Comparison of ENCODE assay signal across 10 cellular contexts in genomic region chr5:35902032-35902681, GRCh38. TPM values are rescaled to one million over a fixed set of nuclear protein-coding genes. Genes with fewer than 3 reads are reported as not detected.
DNase-seq lines count a peak whose midpoint lies in the region; ATAC-seq, FAIRE-seq and TF ChIP-seq lines count a peak whose summit lies in the region.
"Had no signal": no experiment of that assay in that cellular context is flagged by ENCODE, and none has a peak within 500 bp of the region (broad histone marks: within the 10 kb centered on the region; RNA-seq: fewer than 3 reads in every experiment).

No MANE protein-coding gene starts in this region.

- TF ChIP-seq CTCF in epithelial cell of esophagus (IDR thresholded peaks at IDR 0.05; ENCODE audit: insufficient read depth, low read depth, low read length, missing control alignments) (no peak), body of pancreas (IDR thresholded peaks at IDR 0.05) (no peak)

- no peaks in the 10 kb centered on the region for H3K9me3 ChIP-seq in body of pancreas

- no peak for DNase-seq in GM12892 (ENCODE audit: insufficient read length)
- DNase-seq in epithelial cell of esophagus (ENCODE audit: low read depth) = peak; percentile 29
- no peak for DNase-seq in posterior cingulate gyrus
- DNase-seq in body of pancreas = no peak
- no peak for DNase-seq in stimulated activated CD4-positive, alpha-beta T cell treated with anti-CD3 and anti-CD28 coated beads, Interleukin-1b, Interleukin-23, amount 100 ng/mL, for 48 hours
- no peak for DNase-seq in pons (ENCODE audit: low spot score)
- DNase-seq: Karpas-422 had no signal

- no peaks in the 10 kb centered on the region for H3K4me1 ChIP-seq in body of pancreas

- no peaks in the 10 kb centered on the region for H3K27me3 ChIP-seq in body of pancreas

- H3K27ac ChIP-seq in body of pancreas = no peak overlapping the region

- ATAC-seq in GM21390 (IDR thresholded peaks at IDR 0.05; ENCODE audit: unreplicated experiment) = peak; percentile 61
- ATAC-seq in HG03469 (IDR thresholded peaks at IDR 0.05; ENCODE audit: unreplicated experiment) = peak; percentile 67
- no peak for ATAC-seq in body of pancreas

- FAIRE-seq in GM12892 (lab: Jason Lieb, UNC) = peak; percentile 98

- intact Hi-C loops in posterior cingulate gyrus (cut with DNase I) = no loop called here
- intact Hi-C loops in body of pancreas (cut with DNase I) = no loop called here

- no peaks in the 10 kb centered on the region for H3K36me3 ChIP-seq in body of pancreas (replicated peaks in 1 of 2; ENCODE audit: insufficient read depth in 1 of 2, low read depth in 2 of 2)

- TF ChIP-seq POLR2A in GM12892 (IDR thresholded peaks at IDR 0.05; ENCODE audit: low read depth, low read length) = no peak
- TF ChIP-seq POLR2A in body of pancreas (IDR thresholded peaks at IDR 0.05) = no peak

- 63 to 75% methylated on average over 2 of the region's 2 CpGs for WGBS in body of pancreas, 2 donors

- no peak overlapping the region for H3K4me3 ChIP-seq in epithelial cell of esophagus (ENCODE audit: low read length)
- H3K4me3 ChIP-seq in body of pancreas = no peak overlapping the region
- H3K4me3 ChIP-seq: lung had no signal

RNA-seq across cellular contexts. Expression of gene CAPSL, which starts 36.3 kb away (rescaled TPM):
- 0.49 TPM for polyA plus RNA-seq in GM12892 (2012; ENCODE audit: missing spikeins)
- total RNA-seq in body of pancreas = not detected

RNA-seq across cellular contexts. Expression of gene IL7R, which starts 45.5 kb away (rescaled TPM):
- 2.3 TPM for polyA plus RNA-seq in GM12892 (2012; ENCODE audit: missing spikeins)
- total RNA-seq in body of pancreas = 10 to 100 TPM; 13.5 to 27.0 TPM
